Comparison of ENCODE assay signal across 26 cellular contexts in the genomic region with DNA sequence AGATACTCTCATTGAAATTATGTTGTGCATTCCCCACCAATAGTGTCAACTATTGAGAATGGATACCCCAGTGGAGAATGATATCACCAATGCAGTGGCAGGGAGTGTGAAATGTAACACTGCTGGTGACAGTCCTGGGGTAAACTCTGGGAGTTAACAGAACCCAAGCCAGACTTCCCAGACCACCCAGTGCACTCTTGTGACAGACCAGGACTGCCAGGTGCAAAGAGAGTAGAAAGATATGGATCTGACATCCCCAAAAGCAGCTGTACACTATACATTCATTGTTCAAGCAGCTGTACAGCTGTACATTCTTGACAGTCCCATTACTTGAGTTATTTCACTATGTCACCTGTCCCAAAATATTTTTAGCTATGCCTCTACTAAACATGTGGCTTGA.
DNase-seq lines count a peak whose midpoint lies in the region; ATAC-seq and TF ChIP-seq lines count a peak whose summit lies in the region.
"Had no signal": no experiment of that assay in that cellular context is flagged by ENCODE, and none has a peak within 500 bp of the region (broad histone marks: within the 10 kb centered on the region; RNA-seq: fewer than 3 reads in every experiment).

No MANE protein-coding gene starts in this region.

- peak overlapping the region in 1 of 2 experiments; percentile 50; a peak in 2 of 4 replicates for H3K27ac ChIP-seq in SK-N-SH (ENCODE audit: low read depth in 2 of 2, low read length in 1 of 2)
- no peak overlapping the region for H3K27ac ChIP-seq in smooth muscle cell (ENCODE audit: low read depth)
- H3K27ac ChIP-seq: 22Rv1, A549, BLaER1 had no signal

- no peaks in the 10 kb centered on the region for H3K36me3 Mint-ChIP-seq in stimulated activated memory B cell treated with anti-CD40 and anti-IgM and Interleukin-4, amounts not matched to agents 10 μg/mL and 1 μg/mL and 100 μg/mL, for 72 hours
- H3K36me3 Mint-ChIP-seq in activated CD8-positive, alpha-beta T cell treated with anti-CD3 and anti-CD28 coated beads for 36 hours (ENCODE audit: low read depth) = no peaks in the 10 kb centered on the region
- H3K36me3 Mint-ChIP-seq: CD14-positive monocyte; CD4-positive, alpha-beta memory T cell; CD4-positive, CD25-positive, alpha-beta regulatory T cell; CD8-positive, alpha-beta memory T cell had no signal

- no peaks in the 10 kb centered on the region for H3K9me3 Mint-ChIP-seq in stimulated activated memory B cell treated with anti-CD40 and anti-IgM and Interleukin-4, amounts not matched to agents 10 μg/mL and 1 μg/mL and 100 μg/mL, for 72 hours
- H3K9me3 Mint-ChIP-seq in activated CD8-positive, alpha-beta T cell treated with anti-CD3 and anti-CD28 coated beads for 36 hours = no peaks in the 10 kb centered on the region
- H3K9me3 Mint-ChIP-seq: CD4-positive, alpha-beta memory T cell had no signal

- H3K27ac Mint-ChIP-seq in stimulated activated memory B cell treated with anti-CD40 and anti-IgM and Interleukin-4, amounts not matched to agents 10 μg/mL and 1 μg/mL and 100 μg/mL, for 72 hours = no peak overlapping the region
- H3K27ac Mint-ChIP-seq in activated CD8-positive, alpha-beta T cell treated with anti-CD3 and anti-CD28 coated beads for 36 hours = no peak overlapping the region
- H3K27ac Mint-ChIP-seq: B cell; CD14-positive monocyte; CD4-positive, alpha-beta memory T cell; CD4-positive, CD25-positive, alpha-beta regulatory T cell; CD8-positive, alpha-beta memory T cell had no signal

- H3K36me3 ChIP-seq in SK-N-SH (replicated peaks in 1 of 2; ENCODE audit: control insufficient read depth in 1 of 2, insufficient read depth in 2 of 2, low read length in 1 of 2) (no peaks in the 10 kb centered on the region), smooth muscle cell (ENCODE audit: low read depth) (no peaks in the 10 kb centered on the region)
- H3K36me3 ChIP-seq: BLaER1 had no signal

- no peaks in the 10 kb centered on the region for H4K20me1 ChIP-seq in SK-N-SH (ENCODE audit: insufficient read depth)
- no peaks in the 10 kb centered on the region for H4K20me1 ChIP-seq in smooth muscle cell (ENCODE audit: low read depth)
- H4K20me1 ChIP-seq: BLaER1 had no signal

- H3K9ac ChIP-seq in SK-N-SH (no peak overlapping the region), smooth muscle cell (ENCODE audit: low read depth) (no peak overlapping the region)
- H3K9ac ChIP-seq: BLaER1 had no signal

- no peak for ATAC-seq in SK-N-SH treated with all-trans-retinoic acid at 6 μM for 48 hours
- peak; percentile 48 for ATAC-seq in stimulated activated memory B cell treated with anti-CD40 and anti-IgM and Interleukin-4, amounts not matched to agents 10 μg/mL and 1 μg/mL and 100 μg/mL, for 72 hours
- ATAC-seq in activated CD8-positive, alpha-beta T cell treated with anti-CD3 and anti-CD28 coated beads for 36 hours = no peak
- ATAC-seq: A549, GM12878 had no signal

- H3K9me3 ChIP-seq in SK-N-SH (no peaks in the 10 kb centered on the region), smooth muscle cell (replicated peaks; ENCODE audit: low read depth) (no peaks in the 10 kb centered on the region)
- H3K9me3 ChIP-seq: A549, BLaER1 had no signal

- H3K4me1 Mint-ChIP-seq in stimulated activated memory B cell treated with anti-CD40 and anti-IgM and Interleukin-4, amounts not matched to agents 10 μg/mL and 1 μg/mL and 100 μg/mL, for 72 hours = no peaks in the 10 kb centered on the region
- H3K4me1 Mint-ChIP-seq in activated CD8-positive, alpha-beta T cell treated with anti-CD3 and anti-CD28 coated beads for 36 hours (ENCODE audit: low read depth) = no peaks in the 10 kb centered on the region
- H3K4me1 Mint-ChIP-seq: B cell; CD14-positive monocyte; CD4-positive, alpha-beta memory T cell; CD4-positive, CD25-positive, alpha-beta regulatory T cell; CD8-positive, alpha-beta memory T cell had no signal

- no peaks in the 10 kb centered on the region for H3F3A ChIP-seq in SK-N-SH (replicated peaks; ENCODE audit: insufficient read depth)
- no peaks in the 10 kb centered on the region for H3F3A ChIP-seq in smooth muscle cell (ENCODE audit: low read depth)

- peaks cover 0 to 22% of the 10 kb centered on the region in 2 experiments; a peak in 2 of 4 replicates for H3K4me1 ChIP-seq in SK-N-SH (ENCODE audit: control insufficient read depth in 1 of 2, insufficient read depth in 2 of 2, low read depth in 1 of 2, low read length in 1 of 2)
- H3K4me1 ChIP-seq in smooth muscle cell (ENCODE audit: low read depth) = no peaks in the 10 kb centered on the region
- H3K4me1 ChIP-seq: A549, BLaER1 had no signal

- TF ChIP-seq CTCF in SK-N-SH (IDR thresholded peaks at IDR 0.05) (no peak), smooth muscle cell (IDR thresholded peaks at IDR 0.05; ENCODE audit: borderline replicate concordance, insufficient read depth, poor library complexity, severe bottlenecking) (no peak)
- TF ChIP-seq CTCF in activated CD8-positive, alpha-beta T cell treated with anti-CD3 and anti-CD28 coated beads for 36 hours (IDR thresholded peaks at IDR 0.05) = no peak

- intact Hi-C loops in activated CD8-positive, alpha-beta T cell treated with anti-CD3 and anti-CD28 coated beads for 36 hours (cut with micrococcal nuclease) = no loop called here

- no peak for DNase-seq in SK-N-SH
- DNase-seq in SK-N-DZ (ENCODE audit: low spot score) = peak; percentile 72
- DNase-seq in smooth muscle cell (lab: John Stamatoyannopoulos, UW; ENCODE audit: unreplicated experiment) = no peak
- DNase-seq in activated CD8-positive, alpha-beta T cell treated with anti-CD3 and anti-CD28 coated beads for 36 hours = no peak
- DNase-seq in Kasumi-1 (lab: John Stamatoyannopoulos, UW) = no peak
- DNase-seq: AML-193; C1 segment of cervical spinal cord; CD4-positive, alpha-beta memory T cell; CD4-positive, CD25-positive, alpha-beta regulatory T cell; CD8-positive, alpha-beta memory T cell; COR-L47; DMS 273 treated with DMSO at 0.1 percent for 48 hours; DMS153; DMS53; DMS79; DND-41; EL; GDM1 had no signal

- no peak overlapping the region for H3K4me2 ChIP-seq in SK-N-SH
- H3K4me2 ChIP-seq in smooth muscle cell = no peak overlapping the region
- H3K4me2 ChIP-seq: A549, BLaER1 had no signal

- no peaks in the 10 kb centered on the region for H3K27me3 ChIP-seq in SK-N-SH (ENCODE audit: insufficient read depth)
- H3K27me3 ChIP-seq in smooth muscle cell (ENCODE audit: low read depth) = no peaks in the 10 kb centered on the region
- H3K27me3 ChIP-seq: BLaER1 had no signal

- H2AFZ ChIP-seq in SK-N-SH (ENCODE audit: low read depth) = no peak overlapping the region
- no peak overlapping the region for H2AFZ ChIP-seq in smooth muscle cell (ENCODE audit: low read depth)

- H3K4me3 ChIP-seq in SK-N-SH (ENCODE audit: low read depth in 2 of 2, low read length in 1 of 2) = no peak overlapping the region
- no peak overlapping the region for H3K4me3 ChIP-seq in smooth muscle cell
- H3K4me3 ChIP-seq: A549, BLaER1, GM12878 had no signal

- H3K79me2 ChIP-seq in SK-N-SH (ENCODE audit: insufficient read depth) (no peaks in the 10 kb centered on the region), smooth muscle cell (ENCODE audit: low read depth) (no peaks in the 10 kb centered on the region)

- H3K9me2 ChIP-seq in SK-N-SH = no peaks in the 10 kb centered on the region

- CTCF ChIA-PET in SK-N-SH (lab: Yijun Ruan, JAX) = interaction anchor here (0.6 to 1.0 kb wide), 2 partner anchors 8 to 401 kb away, joined by 3 read pairs; no protein-coding TSS in a partner anchor
- CTCF ChIA-PET in activated CD8-positive, alpha-beta T cell treated with anti-CD3 and anti-CD28 coated beads for 36 hours (lab: Charles Lee) = no interaction called here

- no peak for TF ChIP-seq EP300 in SK-N-SH (IDR thresholded peaks at IDR 0.05; ENCODE audit: borderline replicate concordance in 1 of 2, low read depth in 1 of 2, low read length in 1 of 2)

- H3K4me3 Mint-ChIP-seq in stimulated activated memory B cell treated with anti-CD40 and anti-IgM and Interleukin-4, amounts not matched to agents 10 μg/mL and 1 μg/mL and 100 μg/mL, for 72 hours = no peak overlapping the region
- H3K4me3 Mint-ChIP-seq in activated CD8-positive, alpha-beta T cell treated with anti-CD3 and anti-CD28 coated beads for 36 hours = no peak overlapping the region
- H3K4me3 Mint-ChIP-seq: B cell; CD14-positive monocyte; CD4-positive, alpha-beta memory T cell; CD4-positive, CD25-positive, alpha-beta regulatory T cell; CD8-positive, alpha-beta memory T cell had no signal

- POLR2A ChIA-PET in SK-N-SH (lab: Yijun Ruan, JAX) = no interaction called here
- POLR2A ChIA-PET in activated CD8-positive, alpha-beta T cell treated with anti-CD3 and anti-CD28 coated beads for 36 hours (lab: Charles Lee) = no interaction called here

- no peaks in the 10 kb centered on the region for H3K27me3 Mint-ChIP-seq in stimulated activated memory B cell treated with anti-CD40 and anti-IgM and Interleukin-4, amounts not matched to agents 10 μg/mL and 1 μg/mL and 100 μg/mL, for 72 hours
- peaks cover 3% of the 10 kb centered on the region for H3K27me3 Mint-ChIP-seq in activated CD8-positive, alpha-beta T cell treated with anti-CD3 and anti-CD28 coated beads for 36 hours
- H3K27me3 Mint-ChIP-seq: B cell; CD4-positive, CD25-positive, alpha-beta regulatory T cell; CD8-positive, alpha-beta memory T cell had no signal

- no peak for TF ChIP-seq RAD21 in SK-N-SH (IDR thresholded peaks at IDR 0.05; ENCODE audit: low read length)

TF ChIP-seq in SK-N-SH, 30 proteins besides CTCF, POLR2A, EP300 and RAD21:
- TF ChIP-seq GATA2 (CRISPR knock-in tag; IDR thresholded peaks at IDR 0.05) (peak; percentile 37), CHD2 (IDR thresholded peaks at IDR 0.05; ENCODE audit: low read length, partially characterized antibody) (no peak)
TF ChIP-seq in SK-N-SH: peak in this region for 1.

TF ChIP-seq in SK-N-SH treated with all-trans-retinoic acid at 6 μM for 48 hours, 23 proteins besides CTCF, POLR2A, EP300 and RAD21 (continues in another document):
- TF ChIP-seq ZNF565 (CRISPR knock-in tag; conservative IDR thresholded peaks at IDR 0.05; ENCODE audit: low read depth) = no peak
- TF ChIP-seq ARNTL (CRISPR knock-in tag; IDR thresholded peaks at IDR 0.05; ENCODE audit: borderline replicate concordance, low read depth) = no peak
- TF ChIP-seq ZC3H10 (CRISPR knock-in tag; IDR thresholded peaks at IDR 0.05) = no peak
- no peak for TF ChIP-seq TOX (CRISPR knock-in tag; IDR thresholded peaks at IDR 0.05; ENCODE audit: borderline replicate concordance)
- no peak for TF ChIP-seq RARB (CRISPR knock-in tag; IDR thresholded peaks at IDR 0.05)
- no peak for TF ChIP-seq BACH2 (CRISPR knock-in tag; IDR thresholded peaks at IDR 0.05; ENCODE audit: borderline replicate concordance)
- no peak for TF ChIP-seq ZNF8 (CRISPR knock-in tag; IDR thresholded peaks at IDR 0.05)
- no peak for TF ChIP-seq PPARA (CRISPR knock-in tag; IDR thresholded peaks at IDR 0.05; ENCODE audit: borderline replicate concordance)
